ENCODE assay signal across 21 cellular contexts in the genomic region with DNA sequence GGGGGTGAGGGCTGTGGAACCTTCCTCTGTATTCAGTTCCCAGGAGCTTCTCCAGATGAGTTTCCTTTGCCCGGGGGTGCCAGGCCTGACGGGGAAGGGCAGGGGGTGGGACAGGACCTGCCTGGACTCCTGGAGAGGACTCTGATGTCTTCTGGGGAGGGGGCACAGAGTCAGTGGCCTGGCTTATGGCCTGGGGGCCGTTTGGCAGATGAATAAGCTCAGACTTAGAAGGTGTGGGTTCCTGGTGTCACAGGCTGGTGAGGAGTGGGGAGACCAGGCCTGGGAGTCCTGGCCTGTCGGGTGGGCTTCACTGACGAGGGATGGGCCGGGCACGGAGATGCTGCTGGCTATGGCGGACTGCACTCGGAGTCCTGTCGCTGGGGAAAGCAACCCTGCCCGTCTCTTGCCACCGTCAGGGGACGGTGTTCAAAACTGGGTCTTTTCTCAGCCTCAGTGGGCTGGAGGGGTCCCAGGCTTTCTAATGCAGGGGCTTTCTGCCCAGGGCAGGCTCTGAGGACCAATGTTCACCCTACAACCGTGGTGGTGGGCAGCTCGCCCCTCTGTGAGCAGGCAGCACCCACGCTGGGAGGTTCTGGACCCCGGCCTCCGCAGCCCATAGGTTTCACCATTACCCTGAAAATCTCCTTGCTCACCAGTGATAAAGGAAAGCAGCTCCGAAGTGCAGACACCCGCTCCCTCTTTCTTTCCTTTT. TPM values are rescaled to one million over a fixed set of nuclear protein-coding genes. Genes with fewer than 3 reads are reported as not detected.
DNase-seq lines count a peak whose midpoint lies in the region; ATAC-seq and TF ChIP-seq lines count a peak whose summit lies in the region.
"Had no signal": no experiment of that assay in that cellular context is flagged by ENCODE, and none has a peak within 500 bp of the region (broad histone marks: within the 10 kb centered on the region; RNA-seq: fewer than 3 reads in every experiment).

No MANE protein-coding gene starts in this region.

- H3K36me3 ChIP-seq in IMR-90 (ENCODE audit: control insufficient read depth, insufficient read depth, low read length) = peaks cover 33% of the 10 kb centered on the region
- H3K36me3 ChIP-seq in esophagus muscularis mucosa = no peaks in the 10 kb centered on the region
- H3K36me3 ChIP-seq in neuronal stem cell (replicated peaks in 1 of 2; ENCODE audit: control insufficient read depth in 2 of 2, insufficient read depth in 2 of 2, low read length in 2 of 2) = no peaks in the 10 kb centered on the region
- no peaks in the 10 kb centered on the region for H3K36me3 ChIP-seq in tibial artery
- H3K36me3 ChIP-seq: adrenal gland had no signal

- peaks cover 24 to 83% of the 10 kb centered on the region in 2 experiments for H3K79me1 ChIP-seq in IMR-90 (ENCODE audit: low read depth in 1 of 2, low read length in 2 of 2)
- H3K79me1 ChIP-seq in neuronal stem cell (ENCODE audit: low read depth, low read length) = peaks cover 3% of the 10 kb centered on the region

- TF ChIP-seq POLR2A in IMR-90 (IDR thresholded peaks at IDR 0.05; ENCODE audit: low read depth, low read length) (no peak), esophagus muscularis mucosa (IDR thresholded peaks at IDR 0.05; ENCODE audit: low read depth) (no peak)

- H2AK9ac ChIP-seq in IMR-90 (replicated peaks; ENCODE audit: low read depth, low read length, poor library complexity) = peak overlapping the region; percentile 60

- no peak for DNase-seq in IMR-90
- no peak for DNase-seq in esophagus muscularis mucosa (ENCODE audit: extremely low spot score)
- no peak for DNase-seq in neuronal stem cell (ENCODE audit: low spot score)
- DNase-seq in tibial artery = peak in 1 of 2 donors; percentile 51
- DNase-seq in left lobe of liver (ENCODE audit: low spot score) = no peak
- no peak for DNase-seq in stimulated activated CD4-positive, alpha-beta T cell treated with anti-CD3 and anti-CD28 coated beads, Interleukin-4, amount 100 ng/mL, for 24 hours
- no peak for DNase-seq in NCI-H187 treated with DMSO at 0.1 percent for 48 hours (lab: John Stamatoyannopoulos, UW)
- DNase-seq in activated CD8-positive, alpha-beta memory T cell treated with anti-CD3 and anti-CD28 coated beads, Interleukin-2, amount 10 ng/mL, durations not matched to agents 7 days and 5 days = no peak
- DNase-seq: activated CD4-positive, alpha-beta memory T cell treated with anti-CD3 and anti-CD28 coated beads for 36 hours; activated CD4-positive, CD25-positive, alpha-beta regulatory T cell; activated gamma-delta T cell; adrenal gland; DMS79; Kasumi-1; NCI-H1048; NCI-H187; NCI-H226; NCI-H774; T1000 had no signal

- H3K23ac ChIP-seq in IMR-90 (ENCODE audit: low read depth, low read length) = no peak overlapping the region
- H3K23ac ChIP-seq in neuronal stem cell (ENCODE audit: low read depth, low read length, poor library complexity) = no peak overlapping the region

- H3K18ac ChIP-seq in IMR-90 (ENCODE audit: low read depth, low read length) = no peak overlapping the region
- H3K18ac ChIP-seq in neuronal stem cell (ENCODE audit: low read length) = peak overlapping the region; percentile 77

- H3K4ac ChIP-seq in IMR-90 (ENCODE audit: low read depth, low read length) = no peak overlapping the region
- no peak overlapping the region for H3K4ac ChIP-seq in neuronal stem cell (ENCODE audit: low read length)

- H2AK5ac ChIP-seq in IMR-90 (ENCODE audit: low read depth, low read length) = no peak overlapping the region
- H2AK5ac ChIP-seq in neuronal stem cell (ENCODE audit: low read depth, low read length) = peak overlapping the region; percentile 15

- H2BK20ac ChIP-seq in IMR-90 (ENCODE audit: low read depth, low read length) = no peak overlapping the region

- no peak for TF ChIP-seq RAD21 in IMR-90 (IDR thresholded peaks at IDR 0.05; ENCODE audit: low read length)

- H3K27me3 Mint-ChIP-seq in activated CD8-positive, alpha-beta memory T cell treated with anti-CD3 and anti-CD28 coated beads, Interleukin-2, amount 10 ng/mL, durations not matched to agents 7 days and 5 days = no peaks in the 10 kb centered on the region

- H4K20me1 ChIP-seq in IMR-90 (ENCODE audit: insufficient read depth, low read length) = peaks cover 94% of the 10 kb centered on the region

- no peak overlapping the region for H2BK15ac ChIP-seq in IMR-90 (ENCODE audit: low read depth, low read length)
- H2BK15ac ChIP-seq in neuronal stem cell (ENCODE audit: low read length) = peak overlapping the region; percentile 88

- H2AFZ ChIP-seq in IMR-90 (replicated peaks; ENCODE audit: low read length, poor library complexity) = no peak overlapping the region
- no peak overlapping the region for H2AFZ ChIP-seq in neuronal stem cell (ENCODE audit: low read length)

- CTCF ChIA-PET in IMR-90 (lab: Yijun Ruan, JAX) = no interaction called here
- CTCF ChIA-PET in activated CD8-positive, alpha-beta memory T cell treated with anti-CD3 and anti-CD28 coated beads, Interleukin-2, amount 10 ng/mL, durations not matched to agents 7 days and 5 days (lab: Charles Lee) = no interaction called here

- H3K9me1 ChIP-seq in IMR-90 (ENCODE audit: insufficient read depth, low read length) = peaks cover 35% of the 10 kb centered on the region

- no peak overlapping the region for H3K27ac Mint-ChIP-seq in activated CD8-positive, alpha-beta memory T cell treated with anti-CD3 and anti-CD28 coated beads, Interleukin-2, amount 10 ng/mL, durations not matched to agents 7 days and 5 days
- H3K27ac Mint-ChIP-seq: activated CD4-positive, alpha-beta memory T cell treated with anti-CD3 and anti-CD28 coated beads for 36 hours; dendritic cell treated with granulocyte-macrophage colony-stimulating factor and Interleukin-4, amounts not matched to agents 40 ng/mL and 50 ng/mL, for 4 days had no signal

- H3K9ac ChIP-seq in IMR-90 (ENCODE audit: low read depth, low read length) (no peak overlapping the region), neuronal stem cell (ENCODE audit: low read depth, low read length, poor library complexity) (no peak overlapping the region)

- no peak overlapping the region for H3K4me3 ChIP-seq in IMR-90 (ENCODE audit: insufficient read depth, low read depth, low read length)
- H3K4me3 ChIP-seq in esophagus muscularis mucosa = no peak overlapping the region
- no peak overlapping the region for H3K4me3 ChIP-seq in neuronal stem cell (ENCODE audit: low read length in 2 of 2)
- no peak overlapping the region for H3K4me3 ChIP-seq in tibial artery
- H3K4me3 ChIP-seq: adrenal gland had no signal

- H3K27ac ChIP-seq in IMR-90 (ENCODE audit: insufficient read depth, low read length) (no peak overlapping the region), esophagus muscularis mucosa (replicated peaks in 1 of 4) (peak overlapping the region; percentile 41 to 87 (median 81)), neuronal stem cell (replicated peaks; ENCODE audit: low read length) (no peak overlapping the region), tibial artery (peak overlapping the region; percentile 32 to 87)
- H3K27ac ChIP-seq: adrenal gland had no signal

- no TSS peak for BruUV-seq in IMR-90 (replicated peaks; lab: Mats Ljungman, UMichigan)

- no peak overlapping the region for H3K4me2 ChIP-seq in IMR-90 (ENCODE audit: low read depth, low read length)
- H3K4me2 ChIP-seq in neuronal stem cell (ENCODE audit: insufficient read depth, low read length, poor library complexity, severe bottlenecking) = no peak overlapping the region

- no peak overlapping the region for H3K56ac ChIP-seq in IMR-90 (ENCODE audit: extremely low read depth, insufficient read depth, low read length)

- 83% methylated on average over 11 of the region's 20 CpGs; no CpG with 5 or more reads in 1 of the 2 experiments for WGBS in IMR-90 (ENCODE audit: extremely low coverage in 2 of 2, insufficient read length in 1 of 2), 2 experiments
- 70% methylated on average over 12 of the region's 20 CpGs for WGBS in esophagus muscularis mucosa
- no CpG with 5 or more reads among the region's 20 CpGs for WGBS in neuronal stem cell (ENCODE audit: extremely low coverage in 2 of 2, insufficient read length in 2 of 2, insufficient replicate concordance in 1 of 2), 2 donors

- in situ Hi-C loops in IMR-90 (cut with MboI; ENCODE audit: low sequenced_read_pairs) = no loop called here

- H4K91ac ChIP-seq in IMR-90 (ENCODE audit: insufficient read depth, low read depth, low read length) (no peak overlapping the region), neuronal stem cell (ENCODE audit: low read depth, low read length, poor library complexity) (no peak overlapping the region)

- H2BK12ac ChIP-seq in neuronal stem cell (ENCODE audit: low read length) = no peak overlapping the region

- H2BK5ac ChIP-seq in IMR-90 (ENCODE audit: low read depth, low read length, poor library complexity, severe bottlenecking) (no peak overlapping the region), neuronal stem cell (ENCODE audit: low read length) (no peak overlapping the region)

- H2BK120ac ChIP-seq in IMR-90 (ENCODE audit: low read depth, low read length) (no peak overlapping the region), neuronal stem cell (ENCODE audit: low read depth, low read length) (no peak overlapping the region)

- no peak for TF ChIP-seq EP300 in esophagus muscularis mucosa (IDR thresholded peaks at IDR 0.05)

- intact Hi-C loops in IMR-90 (cut with micrococcal nuclease) = no loop called here
- intact Hi-C loops in esophagus muscularis mucosa (cut with DNase I) = no loop called here
- intact Hi-C loops in tibial artery (cut with DNase I; ENCODE audit: low total_unique reads) = no loop called here

- POLR2A ChIA-PET in IMR-90 (lab: Charles Lee; ENCODE audit: unreplicated experiment) = no interaction called here

- H4K8ac ChIP-seq in IMR-90 (ENCODE audit: low read depth in 2 of 2, low read length in 2 of 2) (no peak overlapping the region), neuronal stem cell (ENCODE audit: low read depth, low read length) (no peak overlapping the region)

- no peaks in the 10 kb centered on the region for H3K27me3 ChIP-seq in IMR-90 (ENCODE audit: control insufficient read depth, insufficient read depth, low read length)
- no peaks in the 10 kb centered on the region for H3K27me3 ChIP-seq in esophagus muscularis mucosa
- H3K27me3 ChIP-seq in neuronal stem cell (ENCODE audit: control insufficient read depth in 3 of 3, insufficient read depth in 3 of 3, low read depth in 1 of 3, low read length in 3 of 3) = no peaks in the 10 kb centered on the region
- no peaks in the 10 kb centered on the region for H3K27me3 ChIP-seq in tibial artery
- H3K27me3 ChIP-seq: adrenal gland had no signal

- H3K4me3 Mint-ChIP-seq in activated CD8-positive, alpha-beta memory T cell treated with anti-CD3 and anti-CD28 coated beads, Interleukin-2, amount 10 ng/mL, durations not matched to agents 7 days and 5 days = no peak overlapping the region
- H3K4me3 Mint-ChIP-seq: activated CD4-positive, alpha-beta memory T cell treated with anti-CD3 and anti-CD28 coated beads for 36 hours; dendritic cell treated with granulocyte-macrophage colony-stimulating factor and Interleukin-4, amounts not matched to agents 40 ng/mL and 50 ng/mL, for 4 days had no signal

- no peaks in the 10 kb centered on the region for H3K36me3 Mint-ChIP-seq in activated CD8-positive, alpha-beta memory T cell treated with anti-CD3 and anti-CD28 coated beads, Interleukin-2, amount 10 ng/mL, durations not matched to agents 7 days and 5 days
- H3K36me3 Mint-ChIP-seq: activated CD4-positive, alpha-beta memory T cell treated with anti-CD3 and anti-CD28 coated beads for 36 hours had no signal

- no peaks in the 10 kb centered on the region for H3K9me3 Mint-ChIP-seq in activated CD8-positive, alpha-beta memory T cell treated with anti-CD3 and anti-CD28 coated beads, Interleukin-2, amount 10 ng/mL, durations not matched to agents 7 days and 5 days (ENCODE audit: low read depth)

- peaks cover 21% of the 10 kb centered on the region for H3K4me1 ChIP-seq in IMR-90 (ENCODE audit: control insufficient read depth, insufficient read depth, low read length)
- peaks cover 38 to 88% (median 86%) of the 10 kb centered on the region in 4 donors for H3K4me1 ChIP-seq in esophagus muscularis mucosa
- H3K4me1 ChIP-seq in neuronal stem cell (ENCODE audit: control insufficient read depth in 2 of 2, insufficient read depth in 1 of 2, low read depth in 1 of 2, low read length in 2 of 2) = no peaks in the 10 kb centered on the region
- H3K4me1 ChIP-seq in tibial artery = peaks cover 0 to 74% (median 37%) of the 10 kb centered on the region in 4 donors
- H3K4me1 ChIP-seq: adrenal gland had no signal

- H3K14ac ChIP-seq in IMR-90 (replicated peaks; ENCODE audit: low read depth, low read length) (no peak overlapping the region), neuronal stem cell (ENCODE audit: low read length) (peak overlapping the region; percentile 92)

- ATAC-seq in IMR-90 (ENCODE audit: low read depth) (no peak), left lobe of liver (no peak)
- ATAC-seq in activated CD8-positive, alpha-beta memory T cell treated with anti-CD3 and anti-CD28 coated beads, Interleukin-2, amount 10 ng/mL, durations not matched to agents 7 days and 5 days = no peak
- ATAC-seq: Right ventricle myocardium inferior had no signal

- H4K5ac ChIP-seq in IMR-90 (ENCODE audit: low read depth, low read length) = no peak overlapping the region

- TF ChIP-seq CTCF in IMR-90 (conservative IDR thresholded peaks at IDR 0.05; ENCODE audit: low read depth, low read length) (no peak), esophagus muscularis mucosa (IDR thresholded peaks at IDR 0.05) (no peak), tibial artery (IDR thresholded peaks at IDR 0.05) (no peak)

- no peaks in the 10 kb centered on the region for H3K4me1 Mint-ChIP-seq in activated CD8-positive, alpha-beta memory T cell treated with anti-CD3 and anti-CD28 coated beads, Interleukin-2, amount 10 ng/mL, durations not matched to agents 7 days and 5 days

- no peaks in the 10 kb centered on the region for H3K9me3 ChIP-seq in IMR-90 (ENCODE audit: control insufficient read depth, insufficient read depth, low read length)
- H3K9me3 ChIP-seq in esophagus muscularis mucosa = no peaks in the 10 kb centered on the region
- peaks cover 4 to 17% of the 10 kb centered on the region in 2 donors for H3K9me3 ChIP-seq in neuronal stem cell (replicated peaks in 1 of 2; ENCODE audit: control insufficient read depth in 2 of 2, insufficient read depth in 1 of 2, low read depth in 1 of 2, low read length in 2 of 2)
- no peaks in the 10 kb centered on the region for H3K9me3 ChIP-seq in tibial artery
- H3K9me3 ChIP-seq: adrenal gland had no signal

- dilution Hi-C loops in IMR-90 (cut with HindIII; ENCODE audit: low sequenced_read_pairs, unreplicated experiment) = no loop called here

RNA-seq across cellular contexts. Expression of a gene that starts 16.2 kb away (rescaled TPM):
- 19.2 and 21.1 TPM in 2 replicates for total RNA-seq in IMR-90 (2012; rRNA removed)
- 154 and 173 TPM in 2 replicates for polyA plus RNA-seq in IMR-90 (2012; rRNA removed)
- 95.5 and 194 TPM in 2 replicates for polyA plus RNA-seq in IMR-90 (2012; cell fraction: cytosol; rRNA removed)
- polyA plus RNA-seq in IMR-90 (2012; cell fraction: nucleus; rRNA removed; ENCODE audit: low replicate concordance) = 391 and 419 TPM in 2 replicates
- total RNA-seq in esophagus muscularis mucosa = 10 to 100 TPM; 36.0 to 89.5 (median 56.4) TPM
- 10.1 TPM for polyA plus RNA-seq in neuronal stem cell (2013, experiment 1 of 2)
- polyA plus RNA-seq in neuronal stem cell (2013, experiment 2 of 2) = 10.2 TPM
- 2.8 TPM for total RNA-seq in left lobe of liver
- total RNA-seq in activated CD8-positive, alpha-beta memory T cell treated with anti-CD3 and anti-CD28 coated beads, Interleukin-2, amount 10 ng/mL, durations not matched to agents 7 days and 5 days = under 1 TPM; 0.09 to 0.16 TPM

Comparison
In these comparisons a context has a peak if more than half of its experiments do, and no peak if none do; other contexts are left out.
1. H3K27ac ChIP-seq: peak in esophagus muscularis mucosa (4 of 4) and tibial artery (2 of 2); none in IMR-90 (single experiment) and neuronal stem cell (single experiment).